ENCODE assay signal across 13 cellular contexts in the genomic region with DNA sequence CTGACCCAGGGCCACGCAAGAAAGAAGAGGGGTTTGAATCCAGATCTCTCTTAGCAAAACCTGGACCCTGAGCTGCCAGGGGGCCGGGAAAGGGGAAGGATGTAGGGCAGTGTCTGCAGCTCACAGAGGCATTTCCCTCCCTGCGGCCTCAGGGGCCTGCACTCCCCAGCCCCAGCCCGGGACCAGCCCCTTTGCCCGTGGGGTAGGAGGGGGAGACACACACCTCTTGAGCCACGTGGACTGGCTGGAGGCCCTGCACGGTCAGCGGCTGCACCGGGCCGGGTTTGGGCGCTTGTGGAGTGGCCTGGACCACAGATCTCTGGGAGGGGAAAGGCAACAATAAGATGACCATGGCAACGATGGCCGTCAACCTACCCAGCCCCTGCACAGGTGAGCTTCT. TPM values are rescaled to one million over a fixed set of nuclear protein-coding genes. Genes with fewer than 3 reads are reported as not detected.
DNase-seq lines count a peak whose midpoint lies in the region; ATAC-seq and TF ChIP-seq lines count a peak whose summit lies in the region.
"Had no signal": no experiment of that assay in that cellular context is flagged by ENCODE, and none has a peak within 500 bp of the region (broad histone marks: within the 10 kb centered on the region; RNA-seq: fewer than 3 reads in every experiment).

No MANE protein-coding gene starts in this region.

- no peak overlapping the region for H3K27ac Mint-ChIP-seq in naive B cell

- in situ Hi-C loops in mammary epithelial cell (cut with MboI; ENCODE audit: low sequenced_read_pairs in 2 of 2) = no loop called here

- H2AFZ ChIP-seq in mammary epithelial cell (ENCODE audit: low read depth, low read length) = no peak overlapping the region

- dilution Hi-C loops in mammary epithelial cell (cut with HindIII; ENCODE audit: low sequenced_read_pairs) = no loop called here

- no peak for TF ChIP-seq CTCF in breast epithelium (IDR thresholded peaks at IDR 0.05)
- TF ChIP-seq CTCF in mammary epithelial cell (conservative IDR thresholded peaks at IDR 0.05 in 1 of 2, IDR thresholded peaks at IDR 0.05 in 1 of 2; ENCODE audit: extremely low read depth in 1 of 2, insufficient read depth in 1 of 2, low read depth in 1 of 2, low read length in 2 of 2) = no peak
- no peak for TF ChIP-seq CTCF in esophagus squamous epithelium (IDR thresholded peaks at IDR 0.05)
- no peak for TF ChIP-seq CTCF in uterus (IDR thresholded peaks at IDR 0.05)

- H3K9me3 ChIP-seq in breast epithelium = no peaks in the 10 kb centered on the region
- no peaks in the 10 kb centered on the region for H3K9me3 ChIP-seq in mammary epithelial cell (replicated peaks; ENCODE audit: insufficient read depth, low read length)
- H3K9me3 ChIP-seq in esophagus squamous epithelium = no peaks in the 10 kb centered on the region
- no peaks in the 10 kb centered on the region for H3K9me3 ChIP-seq in uterus

- H3K79me2 ChIP-seq in mammary epithelial cell (ENCODE audit: insufficient read depth, low read length) = no peaks in the 10 kb centered on the region

- no peak overlapping the region for H3K9ac ChIP-seq in mammary epithelial cell (ENCODE audit: insufficient read depth, low read length)

- ATAC-seq in naive B cell (ENCODE audit: low read depth in 2 of 2) = peak; percentile 38 to 52
- no peak for ATAC-seq in HG03095 (IDR thresholded peaks at IDR 0.05; ENCODE audit: unreplicated experiment)
- no peak for ATAC-seq in GM19455 (IDR thresholded peaks at IDR 0.05; ENCODE audit: unreplicated experiment)

- H3K9me3 Mint-ChIP-seq in naive B cell = no peaks in the 10 kb centered on the region

- no peak overlapping the region for H3K4me2 ChIP-seq in mammary epithelial cell (ENCODE audit: insufficient read depth, low read depth, low read length)

- peaks cover 25 to 44% (median 34%) of the 10 kb centered on the region in 3 donors for H3K4me1 Mint-ChIP-seq in naive B cell

- no peak for DNase-seq in breast epithelium (ENCODE audit: low spot score in 2 of 2)
- no peak for DNase-seq in mammary epithelial cell
- no peak for DNase-seq in esophagus squamous epithelium (lab: John Stamatoyannopoulos, UW)
- DNase-seq in naive B cell = no peak
- peak in 1 of 2 donors; percentile 50 for DNase-seq in uterus
- no peak for DNase-seq in T-helper 1 cell
- DNase-seq: HCEC 1CT, SHP77 had no signal

- peaks cover 0 to 10% of the 10 kb centered on the region in 2 donors for H3K4me1 ChIP-seq in breast epithelium
- peaks cover 3% of the 10 kb centered on the region for H3K4me1 ChIP-seq in mammary epithelial cell (ENCODE audit: insufficient read depth, low read length)
- peaks cover 11 to 32% (median 21%) of the 10 kb centered on the region in 3 donors for H3K4me1 ChIP-seq in esophagus squamous epithelium
- peaks cover 0 to 6% of the 10 kb centered on the region in 2 donors for H3K4me1 ChIP-seq in uterus

- 60% methylated on average over 3 of the region's 13 CpGs for WGBS in mammary epithelial cell (ENCODE audit: low coverage, missing lambda C conversion rate)
- 9 to 30% methylated on average over 2 to 4 of the region's 13 CpGs for WGBS in esophagus squamous epithelium, 2 donors

- H3K4me3 ChIP-seq in breast epithelium = peak overlapping the region; percentile 41 to 72 (median 60)
- no peak overlapping the region for H3K4me3 ChIP-seq in mammary epithelial cell (replicated peaks in 1 of 3; ENCODE audit: insufficient read depth in 1 of 3, low read depth in 2 of 3, low read length in 3 of 3)
- H3K4me3 ChIP-seq in esophagus squamous epithelium = peak overlapping the region; percentile 36 to 74 (median 54)
- peak overlapping the region; percentile 26 to 53 for H3K4me3 ChIP-seq in uterus

- H3K27ac ChIP-seq in breast epithelium = peak overlapping the region; percentile 76 to 86
- H3K27ac ChIP-seq in mammary epithelial cell (ENCODE audit: insufficient read depth, low read depth, low read length) = no peak overlapping the region
- H3K27ac ChIP-seq in esophagus squamous epithelium = peak overlapping the region; percentile 61 to 84 (median 78)
- peak overlapping the region; percentile 69 to 83 for H3K27ac ChIP-seq in uterus
- H3K27ac ChIP-seq: epithelial cell of prostate had no signal

- intact Hi-C loops in breast epithelium (cut with DNase I; ENCODE audit: low total_unique reads) = no loop called here
- intact Hi-C loops in mammary epithelial cell (cut with micrococcal nuclease) = no loop called here
- intact Hi-C loops in esophagus squamous epithelium (cut with DNase I) = no loop called here
- intact Hi-C loops in uterus (cut with DNase I; ENCODE audit: low total_unique reads) = no loop called here

- no peak for TF ChIP-seq POLR2A in breast epithelium (IDR thresholded peaks at IDR 0.05)
- TF ChIP-seq POLR2A in esophagus squamous epithelium (IDR thresholded peaks at IDR 0.05) = no peak
- TF ChIP-seq POLR2A in uterus (IDR thresholded peaks at IDR 0.05) = no peak

- H4K20me1 ChIP-seq in mammary epithelial cell (ENCODE audit: insufficient read depth, low read length) = no peaks in the 10 kb centered on the region

- no TSS peak for BruUV-seq in mammary epithelial cell (replicated peaks; lab: Mats Ljungman, UMichigan)

- H3K27me3 ChIP-seq in breast epithelium (no peaks in the 10 kb centered on the region), mammary epithelial cell (ENCODE audit: insufficient read depth, low read length) (no peaks in the 10 kb centered on the region), esophagus squamous epithelium (no peaks in the 10 kb centered on the region), uterus (no peaks in the 10 kb centered on the region)

- peaks cover 0 to 5% (median 0%) of the 10 kb centered on the region in 3 donors for H3K27me3 Mint-ChIP-seq in naive B cell

- peak overlapping the region in 6 of 8 donors; percentile 42 to 81 (median 62) for H3K4me3 Mint-ChIP-seq in naive B cell

- H3K36me3 Mint-ChIP-seq in naive B cell = peaks cover 0 to 18% of the 10 kb centered on the region in 2 donors

- H3K36me3 ChIP-seq in breast epithelium (no peaks in the 10 kb centered on the region), mammary epithelial cell (ENCODE audit: insufficient read depth, low read length) (no peaks in the 10 kb centered on the region), esophagus squamous epithelium (peaks cover 0 to 62% (median 5%) of the 10 kb centered on the region in 3 donors), uterus (no peaks in the 10 kb centered on the region)

- CTCF ChIA-PET in mammary epithelial cell (lab: Charles Lee; ENCODE audit: low non-redundant PET) = no interaction called here

RNA-seq across cellular contexts. Expression of a gene that starts 26.9 kb away (rescaled TPM):
- total RNA-seq in breast epithelium = 1 to 10 TPM; 2.6 to 3.7 (median 3.6) TPM
- 10 to 100 TPM in 1 of 2 donors, 1 to 10 TPM in 1; 2.7 to 12.0 TPM for total RNA-seq in mammary epithelial cell
- polyA plus RNA-seq in mammary epithelial cell = 1.2 TPM
- polyA minus RNA-seq in mammary epithelial cell = 3.8 TPM
- 1 to 10 TPM; 1.8 to 7.5 (median 3.9) TPM for total RNA-seq in esophagus squamous epithelium
- 1 to 10 TPM in 3 of 6 donors, under 1 TPM in 3; 0.27 to 2.3 (median 1.1) TPM for polyA plus RNA-seq in naive B cell (ENCODE audit: low read depth in 6 of 6)
- total RNA-seq in uterus = 10 to 100 TPM in 1 of 4 donors, 1 to 10 TPM in 2, under 1 TPM in 1; 0.26 to 14.1 (median 4.1) TPM

RNA-seq across cellular contexts. Expression of a gene that starts 26.9 kb away (rescaled TPM):
- total RNA-seq in breast epithelium (10 to 100 TPM; 13.4 to 22.7 (median 19.0) TPM), mammary epithelial cell (10 to 100 TPM; 15.2 to 31.3 TPM), esophagus squamous epithelium (10 to 100 TPM; 14.7 to 23.1 (median 19.5) TPM), uterus (10 to 100 TPM; 11.2 to 39.6 (median 20.1) TPM)
- polyA plus RNA-seq in mammary epithelial cell (34.4 TPM), naive B cell (ENCODE audit: low read depth in 6 of 6) (1 to 10 TPM; 3.3 to 8.5 (median 5.4) TPM)
- polyA minus RNA-seq in mammary epithelial cell = 12.9 TPM

RNA-seq across cellular contexts. Expression of a gene that starts 41.0 kb away (rescaled TPM):
- 1 to 10 TPM in 2 of 3 donors, under 1 TPM in 1; 0.80 to 8.8 (median 2.3) TPM for total RNA-seq in breast epithelium
- total RNA-seq in mammary epithelial cell = 1 to 10 TPM; 3.8 to 7.1 TPM
- polyA plus RNA-seq in mammary epithelial cell = 3.6 TPM
- not detected for polyA minus RNA-seq in mammary epithelial cell
- 1 to 10 TPM; 2.3 to 8.0 (median 3.3) TPM for total RNA-seq in esophagus squamous epithelium
- polyA plus RNA-seq in naive B cell (ENCODE audit: low read depth in 6 of 6) = not detected
- total RNA-seq in uterus = under 1 TPM in 2 of 4 donors, not detected in 2; 0.55 to 0.98 TPM
- total RNA-seq: temporal lobe had no signal

RNA-seq across cellular contexts. Expression of a gene that starts 48.7 kb away (rescaled TPM):
- total RNA-seq in breast epithelium (not detected), mammary epithelial cell (not detected), esophagus squamous epithelium (not detected), uterus (not detected)
- polyA plus RNA-seq in mammary epithelial cell (not detected), naive B cell (ENCODE audit: low read depth in 6 of 6) (not detected)
- polyA minus RNA-seq in mammary epithelial cell = not detected
- total RNA-seq: temporal lobe had no signal
- polyA plus RNA-seq: AG04450 had no signal

RNA-seq across cellular contexts. Expression of a gene that starts 52.3 kb away (rescaled TPM):
- 10 to 100 TPM in 1 of 3 donors, 1 to 10 TPM in 2; 5.1 to 11.0 (median 5.2) TPM for total RNA-seq in breast epithelium
- total RNA-seq in mammary epithelial cell = 1 to 10 TPM; 3.2 to 6.9 TPM
- polyA plus RNA-seq in mammary epithelial cell = 10.3 TPM
- polyA minus RNA-seq in mammary epithelial cell = 1.1 TPM
- 1 to 10 TPM in 3 of 4 donors, under 1 TPM in 1; 0.83 to 4.9 (median 2.1) TPM for total RNA-seq in esophagus squamous epithelium
- polyA plus RNA-seq in naive B cell (ENCODE audit: low read depth in 6 of 6) = 10 to 100 TPM; 38.5 to 55.6 (median 48.2) TPM
- total RNA-seq in uterus = 1 to 10 TPM; 1.0 to 10.0 (median 3.7) TPM

Comparison
In these comparisons a context has a peak if more than half of its experiments do, and no peak if none do; other contexts are left out.
1. H3K4me3 ChIP-seq: peak in breast epithelium (3 of 3), esophagus squamous epithelium (4 of 4) and uterus (2 of 2); none in mammary epithelial cell (0 of 3).
2. ATAC-seq: peak in naive B cell (2 of 2); none in HG03095 (single experiment) and GM19455 (single experiment).